Comparison of ENCODE assay signal across 29 cellular contexts in genomic region chr9:7533376-7534090, GRCh38.
DNase-seq lines count a peak whose midpoint lies in the region; ATAC-seq lines count a peak whose summit lies in the region.
"Had no signal": no experiment of that assay in that cellular context is flagged by ENCODE, and none has a peak within 500 bp of the region (broad histone marks: within the 10 kb centered on the region; RNA-seq: fewer than 3 reads in every experiment).

No MANE protein-coding gene starts in this region.

- no peak for DNase-seq in activated CD4-positive, alpha-beta T cell treated with anti-CD3 and anti-CD28 coated beads, Interleukin-2, amount 10 ng/mL, durations not matched to agents 7 days and 5 days
- DNase-seq in activated CD4-positive, alpha-beta T cell treated with anti-CD3 and anti-CD28 coated beads for 4 hours: no peak
- DNase-seq in stimulated activated CD4-positive, alpha-beta T cell treated with anti-CD3 and anti-CD28 coated beads, Interleukin-1b, Interleukin-23, amount 100 ng/mL, for 48 hours: peak; percentile 45
- DNase-seq in stimulated activated CD4-positive, alpha-beta T cell treated with anti-CD3 and anti-CD28 coated beads, Interleukin-12 subunit alpha, Interleukin-12 subunit beta, amount 100 ng/mL, for 4 hours: no peak
- DNase-seq in activated naive CD8-positive, alpha-beta T cell treated with anti-CD3 and anti-CD28 coated beads, Interleukin-2, amount 50 U/mL, for 24 hours: peak; percentile 11
- DNase-seq in stimulated activated naive CD8-positive, alpha-beta T cell treated with anti-CD3 and anti-CD28 coated beads, Interleukin-15, amount 100 ng/mL, for 72 hours: peak; percentile 16 to 41
- DNase-seq: activated B cell treated with CpG ODN at 0.5 μM for 24 hours; activated effector memory CD4-positive, alpha-beta T cell treated with anti-CD3 and anti-CD28 coated beads, Interleukin-2, amount 50 U/mL, for 16 hours; AML-193; Calu3; CD4-positive, CD25-positive, alpha-beta regulatory T cell; DMS79; erythroblast; GDM1; HFFc6; immature natural killer cell; left colon; NCI-H1417; NCI-H2081; NCI-H524 treated with DMSO at 0.1 percent for 48 hours; nephron progenitor cell; ovary; PC-3; tibial artery had no signal

- CTCF ChIA-PET in activated CD4-positive, alpha-beta T cell treated with anti-CD3 and anti-CD28 coated beads, Interleukin-2, amount 10 ng/mL, durations not matched to agents 7 days and 5 days (lab: Charles Lee): interaction anchor here (0.9 kb wide), 1 partner anchor 706 kb away, joined by 4 read pairs; no protein-coding TSS in a partner anchor

- no peak overlapping the region for H3K4me3 Mint-ChIP-seq in activated CD4-positive, alpha-beta T cell treated with anti-CD3 and anti-CD28 coated beads, Interleukin-2, amount 10 ng/mL, durations not matched to agents 7 days and 5 days
- H3K4me3 Mint-ChIP-seq in activated naive CD8-positive, alpha-beta T cell treated with anti-CD3 and anti-CD28 coated beads, Interleukin-2, amount 50 U/mL, for 24 hours: peak overlapping the region; percentile 13
- peak overlapping the region; percentile 41 to 53 for H3K4me3 Mint-ChIP-seq in stimulated activated naive CD8-positive, alpha-beta T cell treated with anti-CD3 and anti-CD28 coated beads, Interleukin-15, amount 100 ng/mL, for 72 hours
- H3K4me3 Mint-ChIP-seq: activated B cell treated with CpG ODN at 0.5 μM for 24 hours; CD4-positive, CD25-positive, alpha-beta regulatory T cell; central memory CD8-positive, alpha-beta T cell; dendritic cell treated with granulocyte-macrophage colony-stimulating factor and Interleukin-4, amounts not matched to agents 40 ng/mL and 50 ng/mL, for 4 days; HFFc6; immature natural killer cell; nephron progenitor cell had no signal

- H3K9me3 Mint-ChIP-seq in activated CD4-positive, alpha-beta T cell treated with anti-CD3 and anti-CD28 coated beads, Interleukin-2, amount 10 ng/mL, durations not matched to agents 7 days and 5 days: peaks cover 4% of the 10 kb centered on the region
- H3K9me3 Mint-ChIP-seq in activated naive CD8-positive, alpha-beta T cell treated with anti-CD3 and anti-CD28 coated beads, Interleukin-2, amount 50 U/mL, for 24 hours: peaks cover 6% of the 10 kb centered on the region
- H3K9me3 Mint-ChIP-seq in stimulated activated naive CD8-positive, alpha-beta T cell treated with anti-CD3 and anti-CD28 coated beads, Interleukin-15, amount 100 ng/mL, for 72 hours: peaks cover 0 to 5% of the 10 kb centered on the region in 2 donors
- H3K9me3 Mint-ChIP-seq: activated B cell treated with CpG ODN at 0.5 μM for 24 hours; central memory CD8-positive, alpha-beta T cell; dendritic cell treated with granulocyte-macrophage colony-stimulating factor and Interleukin-4, amounts not matched to agents 40 ng/mL and 50 ng/mL, for 4 days; immature natural killer cell had no signal

- ATAC-seq in activated naive CD8-positive, alpha-beta T cell treated with anti-CD3 and anti-CD28 coated beads, Interleukin-2, amount 50 U/mL, for 24 hours: peak; percentile 66
- ATAC-seq in stimulated activated naive CD8-positive, alpha-beta T cell treated with anti-CD3 and anti-CD28 coated beads, Interleukin-15, amount 100 ng/mL, for 72 hours: peak; percentile 78
- ATAC-seq in HG03025 (IDR thresholded peaks at IDR 0.05; ENCODE audit: low FRiP score, unreplicated experiment): no peak
- ATAC-seq in HG03469 (IDR thresholded peaks at IDR 0.05; ENCODE audit: unreplicated experiment): no peak
- ATAC-seq: A549, left colon, PC-3 had no signal

- no peaks in the 10 kb centered on the region for H3K36me3 Mint-ChIP-seq in activated CD4-positive, alpha-beta T cell treated with anti-CD3 and anti-CD28 coated beads, Interleukin-2, amount 10 ng/mL, durations not matched to agents 7 days and 5 days (ENCODE audit: low read depth)
- H3K36me3 Mint-ChIP-seq in activated naive CD8-positive, alpha-beta T cell treated with anti-CD3 and anti-CD28 coated beads, Interleukin-2, amount 50 U/mL, for 24 hours (ENCODE audit: low read depth): peaks cover 1% of the 10 kb centered on the region
- H3K36me3 Mint-ChIP-seq: CD4-positive, CD25-positive, alpha-beta regulatory T cell; immature natural killer cell had no signal

- peaks cover 21% of the 10 kb centered on the region for H3K27me3 Mint-ChIP-seq in activated CD4-positive, alpha-beta T cell treated with anti-CD3 and anti-CD28 coated beads, Interleukin-2, amount 10 ng/mL, durations not matched to agents 7 days and 5 days
- H3K27me3 Mint-ChIP-seq in activated naive CD8-positive, alpha-beta T cell treated with anti-CD3 and anti-CD28 coated beads, Interleukin-2, amount 50 U/mL, for 24 hours: peaks cover 33% of the 10 kb centered on the region
- H3K27me3 Mint-ChIP-seq in stimulated activated naive CD8-positive, alpha-beta T cell treated with anti-CD3 and anti-CD28 coated beads, Interleukin-15, amount 100 ng/mL, for 72 hours: peaks cover 24% of the 10 kb centered on the region
- H3K27me3 Mint-ChIP-seq: dendritic cell treated with granulocyte-macrophage colony-stimulating factor and Interleukin-4, amounts not matched to agents 40 ng/mL and 50 ng/mL, for 4 days had no signal

- POLR2A ChIA-PET in activated CD4-positive, alpha-beta T cell treated with anti-CD3 and anti-CD28 coated beads, Interleukin-2, amount 10 ng/mL, durations not matched to agents 7 days and 5 days (lab: Charles Lee): no interaction called here

- H3K4me1 Mint-ChIP-seq in activated CD4-positive, alpha-beta T cell treated with anti-CD3 and anti-CD28 coated beads, Interleukin-2, amount 10 ng/mL, durations not matched to agents 7 days and 5 days: peaks cover 27% of the 10 kb centered on the region
- H3K4me1 Mint-ChIP-seq in activated naive CD8-positive, alpha-beta T cell treated with anti-CD3 and anti-CD28 coated beads, Interleukin-2, amount 50 U/mL, for 24 hours: peaks cover 23% of the 10 kb centered on the region
- peaks cover 34% of the 10 kb centered on the region for H3K4me1 Mint-ChIP-seq in stimulated activated naive CD8-positive, alpha-beta T cell treated with anti-CD3 and anti-CD28 coated beads, Interleukin-15, amount 100 ng/mL, for 72 hours
- H3K4me1 Mint-ChIP-seq: activated B cell treated with CpG ODN at 0.5 μM for 24 hours; central memory CD8-positive, alpha-beta T cell; immature natural killer cell had no signal

- H3K27ac Mint-ChIP-seq in activated CD4-positive, alpha-beta T cell treated with anti-CD3 and anti-CD28 coated beads, Interleukin-2, amount 10 ng/mL, durations not matched to agents 7 days and 5 days: peak overlapping the region; percentile 19
- H3K27ac Mint-ChIP-seq in activated naive CD8-positive, alpha-beta T cell treated with anti-CD3 and anti-CD28 coated beads, Interleukin-2, amount 50 U/mL, for 24 hours: peak overlapping the region; percentile 84
- H3K27ac Mint-ChIP-seq in stimulated activated naive CD8-positive, alpha-beta T cell treated with anti-CD3 and anti-CD28 coated beads, Interleukin-15, amount 100 ng/mL, for 72 hours: peak overlapping the region; percentile 51 to 91
- H3K27ac Mint-ChIP-seq: activated B cell treated with CpG ODN at 0.5 μM for 24 hours; dendritic cell treated with granulocyte-macrophage colony-stimulating factor and Interleukin-4, amounts not matched to agents 40 ng/mL and 50 ng/mL, for 4 days; HFFc6; immature natural killer cell; nephron progenitor cell had no signal

Comparison
In these comparisons a context has a peak if more than half of its experiments do, and no peak if none do; other contexts are left out.
1. DNase-seq: peak in stimulated activated CD4-positive, alpha-beta T cell treated with anti-CD3 and anti-CD28 coated beads, Interleukin-1b, Interleukin-23, amount 100 ng/mL, for 48 hours (single experiment), activated naive CD8-positive, alpha-beta T cell treated with anti-CD3 and anti-CD28 coated beads, Interleukin-2, amount 50 U/mL, for 24 hours (single experiment) and stimulated activated naive CD8-positive, alpha-beta T cell treated with anti-CD3 and anti-CD28 coated beads, Interleukin-15, amount 100 ng/mL, for 72 hours (2 of 2); none in activated CD4-positive, alpha-beta T cell treated with anti-CD3 and anti-CD28 coated beads, Interleukin-2, amount 10 ng/mL, durations not matched to agents 7 days and 5 days (single experiment), activated CD4-positive, alpha-beta T cell treated with anti-CD3 and anti-CD28 coated beads for 4 hours (0 of 2) and stimulated activated CD4-positive, alpha-beta T cell treated with anti-CD3 and anti-CD28 coated beads, Interleukin-12 subunit alpha, Interleukin-12 subunit beta, amount 100 ng/mL, for 4 hours (single experiment).
2. H3K27ac Mint-ChIP-seq: peak in every context shown above with its lines; median percentile 84 in activated naive CD8-positive, alpha-beta T cell treated with anti-CD3 and anti-CD28 coated beads, Interleukin-2, amount 50 U/mL, for 24 hours; 71 in stimulated activated naive CD8-positive, alpha-beta T cell treated with anti-CD3 and anti-CD28 coated beads, Interleukin-15, amount 100 ng/mL, for 72 hours; 19 in activated CD4-positive, alpha-beta T cell treated with anti-CD3 and anti-CD28 coated beads, Interleukin-2, amount 10 ng/mL, durations not matched to agents 7 days and 5 days.
3. ATAC-seq: peak in activated naive CD8-positive, alpha-beta T cell treated with anti-CD3 and anti-CD28 coated beads, Interleukin-2, amount 50 U/mL, for 24 hours (single experiment) and stimulated activated naive CD8-positive, alpha-beta T cell treated with anti-CD3 and anti-CD28 coated beads, Interleukin-15, amount 100 ng/mL, for 72 hours (single experiment); none in HG03025 (single experiment) and HG03469 (single experiment).